Comparison of ENCODE assay signal across 1 cellular context in genomic region chr13:34011552-34012085, GRCh38.
TF ChIP-seq lines count a peak whose summit lies in the region.

No MANE protein-coding gene starts in this region.

TF ChIP-seq in HepG2, 621 proteins besides CTCF, POLR2A, EP300 and RAD21 (continued from another document and continues in another):
- TF ChIP-seq KIAA2018 (CRISPR knock-in tag; IDR thresholded peaks at IDR 0.05; ENCODE audit: borderline replicate concordance) (no peak), THAP11 (CRISPR knock-in tag; IDR thresholded peaks at IDR 0.05) (peak; percentile 50; the same call in 1 of the 2 replicates), ZFP36L1 (CRISPR knock-in tag; IDR thresholded peaks at IDR 0.05) (no peak; the same call in 1 of the 2 replicates), MTA1 (CRISPR knock-in tag; IDR thresholded peaks at IDR 0.05; ENCODE audit: borderline replicate concordance) (peak; percentile 60; the same call in 1 of the 2 replicates), ZNF382 (CRISPR knock-in tag; IDR thresholded peaks at IDR 0.05; ENCODE audit: borderline replicate concordance) (no peak), SALL2 (CRISPR knock-in tag; IDR thresholded peaks at IDR 0.05) (no peak), GFI1 (CRISPR knock-in tag; IDR thresholded peaks at IDR 0.05; ENCODE audit: borderline replicate concordance) (no peak), FOSL2 (CRISPR knock-in tag; IDR thresholded peaks at IDR 0.05) (peak; percentile 92), HMGA1 (CRISPR knock-in tag; conservative IDR thresholded peaks at IDR 0.05) (no peak), SAP130 (CRISPR knock-in tag; IDR thresholded peaks at IDR 0.05; ENCODE audit: low read depth) (peak; percentile 82), ARHGAP35 (CRISPR knock-in tag; IDR thresholded peaks at IDR 0.05; ENCODE audit: borderline replicate concordance) (no peak), MLX (CRISPR knock-in tag; IDR thresholded peaks at IDR 0.05) (0 out of 2 replicates have a peak, but pooled peaks have one; percentile 54), ZNF121 (CRISPR knock-in tag; IDR thresholded peaks at IDR 0.05) (no peak), AFF4 (CRISPR knock-in tag; IDR thresholded peaks at IDR 0.05) (no peak), ATF2 (CRISPR knock-in tag; IDR thresholded peaks at IDR 0.05) (peak; percentile 62), TEAD2 (CRISPR knock-in tag; IDR thresholded peaks at IDR 0.05) (no peak), RCOR2 (CRISPR knock-in tag; IDR thresholded peaks at IDR 0.05) (peak; percentile 65; the same call in 1 of the 2 replicates), ZNF891 (CRISPR knock-in tag; IDR thresholded peaks at IDR 0.05) (peak; percentile 70; the same call in 1 of the 2 replicates), ISL2 (CRISPR knock-in tag; IDR thresholded peaks at IDR 0.05) (peak; percentile 73), HBP1 (CRISPR knock-in tag; IDR thresholded peaks at IDR 0.05; ENCODE audit: low read depth) (no peak), ZKSCAN1 (IDR thresholded peaks at IDR 0.05; ENCODE audit: low read length) (0 out of 2 replicates have a peak, but pooled peaks have one; percentile 11), XRCC5 (optimal IDR thresholded peaks at IDR 0.05; ENCODE audit: low read length) (peak; percentile 87), ZZZ3 (CRISPR knock-in tag; IDR thresholded peaks at IDR 0.05; ENCODE audit: borderline replicate concordance) (no peak), ZNF644 (CRISPR knock-in tag; IDR thresholded peaks at IDR 0.05; ENCODE audit: low read depth) (peak; percentile 89), ZNF501 (CRISPR knock-in tag; IDR thresholded peaks at IDR 0.05) (peak; percentile 67; the same call in 1 of the 2 replicates), HMGXB3 (CRISPR knock-in tag; IDR thresholded peaks at IDR 0.05; ENCODE audit: borderline replicate concordance) (peak; percentile 64; the same call in 1 of the 2 replicates), TBX2 (CRISPR knock-in tag; IDR thresholded peaks at IDR 0.05; ENCODE audit: borderline replicate concordance) (peak; percentile 64), FOXK2 (IDR thresholded peaks at IDR 0.05) (no peak; the same call in 1 of the 2 replicates), ZNF18 (CRISPR knock-in tag; IDR thresholded peaks at IDR 0.05; ENCODE audit: insufficient replicate concordance) (peak; percentile 100), ZNF12 (CRISPR knock-in tag; IDR thresholded peaks at IDR 0.05) (no peak), ZIK1 (CRISPR knock-in tag; IDR thresholded peaks at IDR 0.05; ENCODE audit: borderline replicate concordance, low read depth) (peak; percentile 25; the same call in 1 of the 2 replicates), ZNF678 (CRISPR knock-in tag; IDR thresholded peaks at IDR 0.05) (no peak)
